24 cellular contexts compared by ENCODE assay signal in genomic region chr1:212591922-212592321, GRCh38.
"Had no signal": no experiment of that assay in that cellular context is flagged by ENCODE, and none has a peak within 500 bp of the region (broad histone marks: within the 10 kb centered on the region; RNA-seq: fewer than 3 reads in every experiment).

No MANE protein-coding gene starts in this region.

- H3K9me3 Mint-ChIP-seq: activated CD4-positive, alpha-beta T cell treated with anti-CD3 and anti-CD28 coated beads, Interleukin-2, amount 10 ng/mL, durations not matched to agents 7 days and 5 days; activated naive CD8-positive, alpha-beta T cell treated with anti-CD3 and anti-CD28 coated beads, Interleukin-2, amount 50 U/mL, for 24 hours; activated T-helper 1 cell treated with anti-CD3 and anti-CD28 coated beads, Interleukin-12 subunit alpha, Interleukin-12 subunit beta, Interleukin-2, Interleukin-4 antibody, amounts not matched to agents 30 ng/mL and 10 ng/mL and 1 ng/mL, durations not matched to agents 14 hours and 24 hours and 36 hours; natural killer cell treated with Interleukin-12 subunit alpha and Interleukin-12 subunit beta and Interleukin-15 and Interleukin-18, amount 100 ng/mL, for 72 hours; stimulated activated naive CD8-positive, alpha-beta T cell treated with anti-CD3 and anti-CD28 coated beads, Interleukin-15, Interleukin-2, amounts not matched to agents 100 ng/mL and 50 ng/mL, for 24 hours had no signal

- DNase-seq: activated CD4-positive, alpha-beta T cell treated with anti-CD3 and anti-CD28 coated beads, Interleukin-2, amount 10 ng/mL, durations not matched to agents 7 days and 5 days; activated CD4-positive, CD25-positive, alpha-beta regulatory T cell treated with anti-CD3 and anti-CD28 coated beads, Interleukin-2, amount 50 U/mL, for 72 hours; activated CD8-positive, alpha-beta T cell treated with anti-CD3 and anti-CD28 coated beads, Interleukin-2, amount 10 ng/mL, durations not matched to agents 7 days and 5 days; activated gamma-delta T cell; activated naive CD4-positive, alpha-beta T cell treated with anti-CD3 and anti-CD28 coated beads, Interleukin-2, amount 50 U/mL, for 16 hours; activated naive CD8-positive, alpha-beta T cell treated with anti-CD3 and anti-CD28 coated beads, Interleukin-2, amount 50 U/mL, for 24 hours; cerebellar nuclear complex; head of caudate nucleus; islet precursor cell; left cardiac atrium; midbrain; psoas muscle; right cardiac atrium; stimulated activated CD4-positive, alpha-beta T cell treated with anti-CD3 and anti-CD28 coated beads, Interleukin-12 subunit alpha, Interleukin-12 subunit beta, amount 100 ng/mL, for 4 hours; stimulated activated CD4-positive, alpha-beta T cell treated with anti-CD3 and anti-CD28 coated beads, Interleukin-4, amount 100 ng/mL, for 4 hours; substantia nigra; thyroid gland; upper lobe of right lung had no signal

- H3K36me3 Mint-ChIP-seq: natural killer cell treated with Interleukin-12 subunit alpha and Interleukin-12 subunit beta and Interleukin-15 and Interleukin-18, amount 100 ng/mL, for 72 hours had no signal

- H3K4me1 ChIP-seq: psoas muscle had no signal

- ATAC-seq: activated CD8-positive, alpha-beta T cell treated with anti-CD3 and anti-CD28 coated beads, Interleukin-2, amount 10 ng/mL, durations not matched to agents 7 days and 5 days; activated naive CD8-positive, alpha-beta T cell treated with anti-CD3 and anti-CD28 coated beads, Interleukin-2, amount 50 U/mL, for 24 hours; gastroesophageal sphincter; left cardiac atrium; natural killer cell treated with Interleukin-12 subunit alpha and Interleukin-12 subunit beta and Interleukin-15 and Interleukin-18, amount 100 ng/mL, for 72 hours; psoas muscle; right cardiac atrium; upper lobe of right lung had no signal

- H3K27me3 ChIP-seq: thyroid gland had no signal

- H3K9me3 ChIP-seq: gastroesophageal sphincter, psoas muscle, thyroid gland, upper lobe of right lung had no signal

- H3K4me3 Mint-ChIP-seq: activated CD4-positive, alpha-beta T cell treated with anti-CD3 and anti-CD28 coated beads, Interleukin-2, amount 10 ng/mL, durations not matched to agents 7 days and 5 days; activated CD8-positive, alpha-beta T cell treated with anti-CD3 and anti-CD28 coated beads, Interleukin-2, amount 10 ng/mL, durations not matched to agents 7 days and 5 days; activated naive CD8-positive, alpha-beta T cell treated with anti-CD3 and anti-CD28 coated beads, Interleukin-2, amount 50 U/mL, for 24 hours; activated T-helper 1 cell treated with anti-CD3 and anti-CD28 coated beads, Interleukin-12 subunit alpha, Interleukin-12 subunit beta, Interleukin-2, Interleukin-4 antibody, amounts not matched to agents 30 ng/mL and 10 ng/mL and 1 ng/mL, durations not matched to agents 14 hours and 24 hours and 36 hours; natural killer cell treated with Interleukin-12 subunit alpha and Interleukin-12 subunit beta and Interleukin-15 and Interleukin-18, amount 100 ng/mL, for 72 hours; stimulated activated naive CD8-positive, alpha-beta T cell treated with anti-CD3 and anti-CD28 coated beads, Interleukin-15, Interleukin-2, amounts not matched to agents 100 ng/mL and 50 ng/mL, for 24 hours had no signal

- H3K27ac ChIP-seq: coronary artery, gastroesophageal sphincter, psoas muscle, thyroid gland, upper lobe of right lung, VCaP had no signal

- H3K27ac Mint-ChIP-seq: activated CD4-positive, alpha-beta T cell treated with anti-CD3 and anti-CD28 coated beads, Interleukin-2, amount 10 ng/mL, durations not matched to agents 7 days and 5 days; activated CD8-positive, alpha-beta T cell treated with anti-CD3 and anti-CD28 coated beads, Interleukin-2, amount 10 ng/mL, durations not matched to agents 7 days and 5 days; activated naive CD8-positive, alpha-beta T cell treated with anti-CD3 and anti-CD28 coated beads, Interleukin-2, amount 50 U/mL, for 24 hours; activated T-helper 1 cell treated with anti-CD3 and anti-CD28 coated beads, Interleukin-12 subunit alpha, Interleukin-12 subunit beta, Interleukin-2, Interleukin-4 antibody, amounts not matched to agents 30 ng/mL and 10 ng/mL and 1 ng/mL, durations not matched to agents 14 hours and 24 hours and 36 hours; natural killer cell treated with Interleukin-12 subunit alpha and Interleukin-12 subunit beta and Interleukin-15 and Interleukin-18, amount 100 ng/mL, for 72 hours; stimulated activated naive CD8-positive, alpha-beta T cell treated with anti-CD3 and anti-CD28 coated beads, Interleukin-15, Interleukin-2, amounts not matched to agents 100 ng/mL and 50 ng/mL, for 24 hours had no signal

- H3K36me3 ChIP-seq: gastroesophageal sphincter, thyroid gland, upper lobe of right lung had no signal

- H3K4me3 ChIP-seq: coronary artery, gastroesophageal sphincter, psoas muscle, thyroid gland, upper lobe of right lung had no signal
